1 cellular context compared by ENCODE assay signal in genomic region chr11:63567044-63567840, GRCh38.
A peak's percentile ranks its signal among the peaks of the same experiment; 100 is the strongest.
TF ChIP-seq lines count a peak whose summit lies in the region.

No MANE protein-coding gene starts in this region.

TF ChIP-seq in GM12878, 131 proteins besides CTCF, POLR2A, EP300 and RAD21 (continued from another document and continues in another):
- TF ChIP-seq MAX (IDR thresholded peaks at IDR 0.05; ENCODE audit: low read depth, low read length) (no peak), SP1 (IDR thresholded peaks at IDR 0.05; ENCODE audit: low read depth, low read length) (peak; percentile 75), NFYA (IDR thresholded peaks at IDR 0.05; ENCODE audit: borderline replicate concordance, low read depth, low read length) (no peak), ZBTB33 (IDR thresholded peaks at IDR 0.05) (no peak), CHD1 (IDR thresholded peaks at IDR 0.05; ENCODE audit: low read depth, low read length) (no peak), ZBTB4 (CRISPR knock-in tag; IDR thresholded peaks at IDR 0.05) (no peak), HCFC1 (IDR thresholded peaks at IDR 0.05; ENCODE audit: low read length) (no peak), SMC3 (IDR thresholded peaks at IDR 0.05; ENCODE audit: borderline replicate concordance, low read length) (no peak), TCF12 (IDR thresholded peaks at IDR 0.05; ENCODE audit: low read depth, low read length) (0 out of 2 replicates have a peak, but pooled peaks have one; percentile 37), E2F8 (IDR thresholded peaks at IDR 0.05; ENCODE audit: low read depth, partially characterized antibody) (no peak), IKZF2 (IDR thresholded peaks at IDR 0.05) (peak; percentile 78 to 79), FOXM1 (IDR thresholded peaks at IDR 0.05; ENCODE audit: low read depth, low read length) (peak; percentile 78), MLLT1 (IDR thresholded peaks at IDR 0.05) (0 out of 2 replicates have a peak, but pooled peaks have one; percentile 37), SMARCA5 (IDR thresholded peaks at IDR 0.05) (no peak), ZNF207 (IDR thresholded peaks at IDR 0.05; ENCODE audit: borderline replicate concordance) (peak; percentile 50; the same call in 1 of the 2 replicates), MEF2A (IDR thresholded peaks at IDR 0.05; ENCODE audit: insufficient read depth, low read depth, low read length) (0 out of 2 replicates have a peak, but pooled peaks have one; percentile 18), REST (IDR thresholded peaks at IDR 0.05; ENCODE audit: low read depth, low read length) (no peak), CREM (IDR thresholded peaks at IDR 0.05; ENCODE audit: low read depth) (peak; percentile 75), ZBED1 (IDR thresholded peaks at IDR 0.05; ENCODE audit: borderline replicate concordance) (peak; percentile 89), SIN3A (IDR thresholded peaks at IDR 0.05; ENCODE audit: low read depth, low read length) (no peak), BMI1 (IDR thresholded peaks at IDR 0.05; ENCODE audit: borderline replicate concordance) (peak; percentile 91), BHLHE40 (IDR thresholded peaks at IDR 0.05; ENCODE audit: borderline replicate concordance in 1 of 2, low read depth in 2 of 2, low read length in 1 of 2) (peak; percentile 88 to 90), MTA3 (IDR thresholded peaks at IDR 0.05; ENCODE audit: borderline replicate concordance, low read length) (no peak), DPF2 (IDR thresholded peaks at IDR 0.05) (peak; percentile 78), ZBTB11 (CRISPR knock-in tag; IDR thresholded peaks at IDR 0.05) (no peak), BACH1 (IDR thresholded peaks at IDR 0.05; ENCODE audit: borderline replicate concordance) (peak; percentile 99), CBX3 (IDR thresholded peaks at IDR 0.05; ENCODE audit: borderline replicate concordance, low read depth) (no peak), NFXL1 (IDR thresholded peaks at IDR 0.05; ENCODE audit: borderline replicate concordance) (no peak)
- TF ChIP-seq, protein P1, sequence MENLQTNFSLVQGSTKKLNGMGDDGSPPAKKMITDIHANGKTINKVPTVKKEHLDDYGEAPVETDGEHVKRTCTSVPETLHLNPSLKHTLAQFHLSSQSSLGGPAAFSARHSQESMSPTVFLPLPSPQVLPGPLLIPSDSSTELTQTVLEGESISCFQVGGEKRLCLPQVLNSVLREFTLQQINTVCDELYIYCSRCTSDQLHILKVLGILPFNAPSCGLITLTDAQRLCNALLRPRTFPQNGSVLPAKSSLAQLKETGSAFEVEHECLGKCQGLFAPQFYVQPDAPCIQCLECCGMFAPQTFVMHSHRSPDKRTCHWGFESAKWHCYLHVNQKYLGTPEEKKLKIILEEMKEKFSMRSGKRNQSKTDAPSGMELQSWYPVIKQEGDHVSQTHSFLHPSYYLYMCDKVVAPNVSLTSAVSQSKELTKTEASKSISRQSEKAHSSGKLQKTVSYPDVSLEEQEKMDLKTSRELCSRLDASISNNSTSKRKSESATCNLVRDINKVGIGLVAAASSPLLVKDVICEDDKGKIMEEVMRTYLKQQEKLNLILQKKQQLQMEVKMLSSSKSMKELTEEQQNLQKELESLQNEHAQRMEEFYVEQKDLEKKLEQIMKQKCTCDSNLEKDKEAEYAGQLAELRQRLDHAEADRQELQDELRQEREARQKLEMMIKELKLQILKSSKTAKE (IDR thresholded peaks at IDR 0.05; ENCODE audit: low read depth, poor library complexity, severe bottlenecking) = peak; percentile 96
- TF ChIP-seq, protein P2, sequence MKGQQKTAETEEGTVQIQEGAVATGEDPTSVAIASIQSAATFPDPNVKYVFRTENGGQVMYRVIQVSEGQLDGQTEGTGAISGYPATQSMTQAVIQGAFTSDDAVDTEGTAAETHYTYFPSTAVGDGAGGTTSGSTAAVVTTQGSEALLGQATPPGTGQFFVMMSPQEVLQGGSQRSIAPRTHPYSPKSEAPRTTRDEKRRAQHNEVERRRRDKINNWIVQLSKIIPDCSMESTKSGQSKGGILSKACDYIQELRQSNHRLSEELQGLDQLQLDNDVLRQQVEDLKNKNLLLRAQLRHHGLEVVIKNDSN (IDR thresholded peaks at IDR 0.05; ENCODE audit: borderline replicate concordance, extremely low read length, insufficient read depth, low read depth, low read length) = no peak
- TF ChIP-seq, protein P3, sequence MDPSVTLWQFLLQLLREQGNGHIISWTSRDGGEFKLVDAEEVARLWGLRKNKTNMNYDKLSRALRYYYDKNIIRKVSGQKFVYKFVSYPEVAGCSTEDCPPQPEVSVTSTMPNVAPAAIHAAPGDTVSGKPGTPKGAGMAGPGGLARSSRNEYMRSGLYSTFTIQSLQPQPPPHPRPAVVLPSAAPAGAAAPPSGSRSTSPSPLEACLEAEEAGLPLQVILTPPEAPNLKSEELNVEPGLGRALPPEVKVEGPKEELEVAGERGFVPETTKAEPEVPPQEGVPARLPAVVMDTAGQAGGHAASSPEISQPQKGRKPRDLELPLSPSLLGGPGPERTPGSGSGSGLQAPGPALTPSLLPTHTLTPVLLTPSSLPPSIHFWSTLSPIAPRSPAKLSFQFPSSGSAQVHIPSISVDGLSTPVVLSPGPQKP (IDR thresholded peaks at IDR 0.05; ENCODE audit: low read depth, low read length) = no peak
